Comparison of ENCODE assay signal across 23 cellular contexts in the genomic region with DNA sequence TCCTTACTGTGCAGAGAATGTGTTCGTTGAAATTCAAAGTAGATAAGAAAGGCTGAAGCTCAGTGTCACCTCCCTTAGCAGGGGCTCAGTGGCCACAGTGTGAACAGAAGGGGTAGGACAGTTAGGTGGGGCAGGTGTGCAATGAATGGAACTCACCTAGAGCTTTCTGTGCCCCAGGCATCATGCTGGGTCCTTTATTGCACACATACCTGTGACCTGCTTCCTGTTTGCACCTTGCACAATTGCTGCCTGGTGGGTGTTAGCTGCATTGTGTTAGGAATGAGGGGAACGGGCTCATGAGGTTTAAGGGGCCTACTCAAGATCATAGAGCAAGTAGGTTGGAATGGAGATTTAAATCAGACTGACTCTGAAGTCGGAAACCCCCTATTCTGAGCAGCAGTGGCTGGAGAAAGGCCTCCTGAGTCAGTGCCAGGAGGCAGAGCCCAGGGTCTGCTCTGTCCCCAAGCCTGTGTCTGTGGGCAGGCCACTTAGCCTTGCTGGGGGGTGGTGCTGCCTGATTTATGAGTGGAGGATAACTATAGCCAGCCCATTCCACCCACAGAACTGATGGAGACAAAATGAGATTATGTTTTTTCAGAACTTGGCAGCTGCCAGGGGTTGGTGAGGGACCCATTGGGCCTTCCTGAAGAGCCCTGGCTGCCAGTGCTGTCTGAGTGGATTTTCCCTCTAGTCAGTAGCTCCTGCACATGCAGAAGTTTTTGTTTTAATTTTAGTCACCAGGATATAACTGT.
DNase-seq lines count a peak whose midpoint lies in the region; ATAC-seq and TF ChIP-seq lines count a peak whose summit lies in the region.
"Had no signal": no experiment of that assay in that cellular context is flagged by ENCODE, and none has a peak within 500 bp of the region (broad histone marks: within the 10 kb centered on the region; RNA-seq: fewer than 3 reads in every experiment).

No MANE protein-coding gene starts in this region.

- no peaks in the 10 kb centered on the region for H4K20me1 ChIP-seq in SK-N-SH (ENCODE audit: insufficient read depth)

- H3K27me3 Mint-ChIP-seq in type B pancreatic cell, result no peaks in the 10 kb centered on the region

- POLR2A ChIA-PET in SK-N-SH (lab: Yijun Ruan, JAX), result no interaction called here

- no peaks in the 10 kb centered on the region for H3K9me2 ChIP-seq in SK-N-SH

- H3K4me1 ChIP-seq in SK-N-SH (ENCODE audit: control insufficient read depth in 1 of 2, insufficient read depth in 2 of 2, low read depth in 1 of 2, low read length in 1 of 2), result peaks cover 16 to 41% of the 10 kb centered on the region in 2 experiments
- H3K4me1 ChIP-seq: breast epithelium, SJCRH30 had no signal

- peak overlapping the region in 1 of 2 experiments; percentile 75; a peak in 2 of 4 replicates for H3K27ac ChIP-seq in SK-N-SH (ENCODE audit: low read depth in 2 of 2, low read length in 1 of 2)
- H3K27ac ChIP-seq in cingulate gyrus (ENCODE audit: low read depth, low read length), result peak overlapping the region; percentile 33
- H3K27ac ChIP-seq: breast epithelium, lower lobe of right lung, SJCRH30 had no signal

- no peak overlapping the region for H2AFZ ChIP-seq in SK-N-SH (ENCODE audit: low read depth)

- TF ChIP-seq CTCF in SK-N-SH (IDR thresholded peaks at IDR 0.05) (no peak), type B pancreatic cell (conservative IDR thresholded peaks at IDR 0.05) (no peak)

- no peak for TF ChIP-seq RAD21 in SK-N-SH (IDR thresholded peaks at IDR 0.05; ENCODE audit: low read length)

- no peak overlapping the region for H3K4me2 ChIP-seq in SK-N-SH

- H3K9me3 ChIP-seq in SK-N-SH, result no peaks in the 10 kb centered on the region; the same call in 1 of the 2 replicates
- H3K9me3 ChIP-seq: breast epithelium, pancreas, SJCRH30 had no signal

- peaks cover 10% of the 10 kb centered on the region for H3F3A ChIP-seq in SK-N-SH (replicated peaks; ENCODE audit: insufficient read depth)

- TF ChIP-seq EP300 in SK-N-SH (IDR thresholded peaks at IDR 0.05; ENCODE audit: borderline replicate concordance in 1 of 2, low read depth in 1 of 2, low read length in 1 of 2), result peak in 1 of 2 experiments; percentile 28; a peak in 1 of 4 replicates

- peaks cover 11% of the 10 kb centered on the region for H3K4me1 Mint-ChIP-seq in type B pancreatic cell (ENCODE audit: unreplicated experiment)

- no peaks in the 10 kb centered on the region for H3K27me3 ChIP-seq in SK-N-SH (ENCODE audit: insufficient read depth)
- H3K27me3 ChIP-seq: breast epithelium, pancreas had no signal

- CTCF ChIA-PET in SK-N-SH (lab: Yijun Ruan, JAX), result interaction anchor here (1.1 kb wide), 1 partner anchor 89 kb away, joined by 5 read pairs; no protein-coding TSS in a partner anchor

- peaks cover 4 to 12% of the 10 kb centered on the region in 2 experiments for H3K36me3 ChIP-seq in SK-N-SH (replicated peaks in 1 of 2; ENCODE audit: control insufficient read depth in 1 of 2, insufficient read depth in 2 of 2, low read length in 1 of 2)
- H3K36me3 ChIP-seq: breast epithelium, lower lobe of right lung, pancreas, SJCRH30 had no signal

- H3K79me2 ChIP-seq in SK-N-SH (ENCODE audit: insufficient read depth), result no peaks in the 10 kb centered on the region; the same call in 1 of the 2 replicates

- H3K4me3 ChIP-seq in SK-N-SH (ENCODE audit: low read depth in 2 of 2, low read length in 1 of 2), result no peak overlapping the region; a peak in 1 of 4 replicates
- H3K4me3 ChIP-seq: breast epithelium, lower lobe of right lung, pancreas, SJCRH30 had no signal

- 58% methylated on average over 3 of the region's 3 CpGs for WGBS in SK-N-SH (ENCODE audit: low lambda C conversion rate)

- H3K9me3 Mint-ChIP-seq in type B pancreatic cell, result peaks cover 8% of the 10 kb centered on the region
- H3K9me3 Mint-ChIP-seq: activated naive CD8-positive, alpha-beta T cell treated with anti-CD3 and anti-CD28 coated beads, Interleukin-2, amount 50 U/mL, for 24 hours; T-helper 2 cell treated with Interferon-gamma antibody and Interleukin-4, amounts not matched to agents 5 μg/mL and 100 μg/mL, for 36 hours had no signal

- no peak for DNase-seq in SK-N-SH
- no peak for DNase-seq in left lobe of liver (ENCODE audit: low spot score)
- no peak for DNase-seq in type B pancreatic cell (ENCODE audit: extremely low spot score, unreplicated experiment)
- DNase-seq in NCI-H1436 (lab: John Stamatoyannopoulos, UW), result no peak
- DNase-seq in NCI-H446 treated with DMSO at 0.1 percent for 48 hours (lab: John Stamatoyannopoulos, UW), result no peak
- DNase-seq in SK-N-DZ (ENCODE audit: low spot score), result no peak
- DNase-seq: 8988T; activated CD4-positive, CD25-positive, alpha-beta regulatory T cell treated with anti-CD3 and anti-CD28 coated beads, Interleukin-2, amount 50 U/mL, for 72 hours; activated naive CD8-positive, alpha-beta T cell treated with anti-CD3 and anti-CD28 coated beads, Interleukin-2, amount 50 U/mL, for 24 hours; DMS 273 treated with DMSO at 0.1 percent for 48 hours; lower lobe of right lung; MM.1S; naive thymus-derived CD4-positive, alpha-beta T cell; NCI-H187; NCI-H510A; SJCRH30; stimulated activated CD4-positive, alpha-beta T cell treated with anti-CD3 and anti-CD28 coated beads, Interleukin-2, amount 100 ng/mL, for 48 hours had no signal

- no peak overlapping the region for H3K4me3 Mint-ChIP-seq in type B pancreatic cell
- H3K4me3 Mint-ChIP-seq: activated naive CD8-positive, alpha-beta T cell treated with anti-CD3 and anti-CD28 coated beads, Interleukin-2, amount 50 U/mL, for 24 hours; activated T-helper 1 cell treated with anti-CD3 and anti-CD28 coated beads, Interleukin-12 subunit alpha, Interleukin-12 subunit beta, Interleukin-2, Interleukin-4 antibody, amounts not matched to agents 30 ng/mL and 10 ng/mL and 1 ng/mL, durations not matched to agents 14 hours and 24 hours and 36 hours; naive thymus-derived CD4-positive, alpha-beta T cell; T-helper 2 cell treated with Interferon-gamma antibody and Interleukin-4, amounts not matched to agents 5 μg/mL and 100 μg/mL, for 36 hours had no signal

- peak overlapping the region; percentile 72 for H3K27ac Mint-ChIP-seq in type B pancreatic cell
- H3K27ac Mint-ChIP-seq: activated naive CD8-positive, alpha-beta T cell treated with anti-CD3 and anti-CD28 coated beads, Interleukin-2, amount 50 U/mL, for 24 hours; activated T-helper 1 cell treated with anti-CD3 and anti-CD28 coated beads, Interleukin-12 subunit alpha, Interleukin-12 subunit beta, Interleukin-2, Interleukin-4 antibody, amounts not matched to agents 30 ng/mL and 10 ng/mL and 1 ng/mL, durations not matched to agents 14 hours and 24 hours and 36 hours; naive thymus-derived CD4-positive, alpha-beta T cell; T-helper 2 cell treated with Interferon-gamma antibody and Interleukin-4, amounts not matched to agents 5 μg/mL and 100 μg/mL, for 36 hours had no signal

- peaks cover 7% of the 10 kb centered on the region for H3K36me3 Mint-ChIP-seq in type B pancreatic cell

- peak; percentile 39 for ATAC-seq in SK-N-SH treated with all-trans-retinoic acid at 6 μM for 48 hours
- ATAC-seq in left lobe of liver, result peak; percentile 9
- ATAC-seq: activated naive CD8-positive, alpha-beta T cell treated with anti-CD3 and anti-CD28 coated beads, Interleukin-2, amount 50 U/mL, for 24 hours; naive thymus-derived CD4-positive, alpha-beta T cell had no signal

- H3K9ac ChIP-seq in SK-N-SH, result no peak overlapping the region

TF ChIP-seq in SK-N-SH treated with all-trans-retinoic acid at 6 μM for 48 hours, 23 proteins besides CTCF, POLR2A, EP300 and RAD21 (continues in another document):
- TF ChIP-seq ZC3H10 (CRISPR knock-in tag; IDR thresholded peaks at IDR 0.05) (no peak), ZNF70 (CRISPR knock-in tag; IDR thresholded peaks at IDR 0.05) (no peak), GLIS3 (CRISPR knock-in tag; IDR thresholded peaks at IDR 0.05) (no peak)
- TF ChIP-seq, protein P1, sequence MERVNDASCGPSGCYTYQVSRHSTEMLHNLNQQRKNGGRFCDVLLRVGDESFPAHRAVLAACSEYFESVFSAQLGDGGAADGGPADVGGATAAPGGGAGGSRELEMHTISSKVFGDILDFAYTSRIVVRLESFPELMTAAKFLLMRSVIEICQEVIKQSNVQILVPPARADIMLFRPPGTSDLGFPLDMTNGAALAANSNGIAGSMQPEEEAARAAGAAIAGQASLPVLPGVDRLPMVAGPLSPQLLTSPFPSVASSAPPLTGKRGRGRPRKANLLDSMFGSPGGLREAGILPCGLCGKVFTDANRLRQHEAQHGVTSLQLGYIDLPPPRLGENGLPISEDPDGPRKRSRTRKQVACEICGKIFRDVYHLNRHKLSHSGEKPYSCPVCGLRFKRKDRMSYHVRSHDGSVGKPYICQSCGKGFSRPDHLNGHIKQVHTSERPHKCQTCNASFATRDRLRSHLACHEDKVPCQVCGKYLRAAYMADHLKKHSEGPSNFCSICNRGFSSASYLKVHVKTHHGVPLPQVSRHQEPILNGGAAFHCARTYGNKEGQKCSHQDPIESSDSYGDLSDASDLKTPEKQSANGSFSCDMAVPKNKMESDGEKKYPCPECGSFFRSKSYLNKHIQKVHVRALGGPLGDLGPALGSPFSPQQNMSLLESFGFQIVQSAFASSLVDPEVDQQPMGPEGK (CRISPR knock-in tag; IDR thresholded peaks at IDR 0.05; ENCODE audit: borderline replicate concordance), result no peak

TF ChIP-seq in SK-N-SH, 30 proteins besides CTCF, POLR2A, EP300 and RAD21 (continues in another document):
- no peak for TF ChIP-seq SMC3 (IDR thresholded peaks at IDR 0.05; ENCODE audit: low read depth, low read length)
- TF ChIP-seq, protein P2, sequence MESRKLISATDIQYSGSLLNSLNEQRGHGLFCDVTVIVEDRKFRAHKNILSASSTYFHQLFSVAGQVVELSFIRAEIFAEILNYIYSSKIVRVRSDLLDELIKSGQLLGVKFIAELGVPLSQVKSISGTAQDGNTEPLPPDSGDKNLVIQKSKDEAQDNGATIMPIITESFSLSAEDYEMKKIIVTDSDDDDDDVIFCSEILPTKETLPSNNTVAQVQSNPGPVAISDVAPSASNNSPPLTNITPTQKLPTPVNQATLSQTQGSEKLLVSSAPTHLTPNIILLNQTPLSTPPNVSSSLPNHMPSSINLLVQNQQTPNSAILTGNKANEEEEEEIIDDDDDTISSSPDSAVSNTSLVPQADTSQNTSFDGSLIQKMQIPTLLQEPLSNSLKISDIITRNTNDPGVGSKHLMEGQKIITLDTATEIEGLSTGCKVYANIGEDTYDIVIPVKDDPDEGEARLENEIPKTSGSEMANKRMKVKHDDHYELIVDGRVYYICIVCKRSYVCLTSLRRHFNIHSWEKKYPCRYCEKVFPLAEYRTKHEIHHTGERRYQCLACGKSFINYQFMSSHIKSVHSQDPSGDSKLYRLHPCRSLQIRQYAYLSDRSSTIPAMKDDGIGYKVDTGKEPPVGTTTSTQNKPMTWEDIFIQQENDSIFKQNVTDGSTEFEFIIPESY (IDR thresholded peaks at IDR 0.05; ENCODE audit: borderline replicate concordance, low read depth), result no peak
